ENCODE assay signal across 8 cellular contexts in the genomic region with DNA sequence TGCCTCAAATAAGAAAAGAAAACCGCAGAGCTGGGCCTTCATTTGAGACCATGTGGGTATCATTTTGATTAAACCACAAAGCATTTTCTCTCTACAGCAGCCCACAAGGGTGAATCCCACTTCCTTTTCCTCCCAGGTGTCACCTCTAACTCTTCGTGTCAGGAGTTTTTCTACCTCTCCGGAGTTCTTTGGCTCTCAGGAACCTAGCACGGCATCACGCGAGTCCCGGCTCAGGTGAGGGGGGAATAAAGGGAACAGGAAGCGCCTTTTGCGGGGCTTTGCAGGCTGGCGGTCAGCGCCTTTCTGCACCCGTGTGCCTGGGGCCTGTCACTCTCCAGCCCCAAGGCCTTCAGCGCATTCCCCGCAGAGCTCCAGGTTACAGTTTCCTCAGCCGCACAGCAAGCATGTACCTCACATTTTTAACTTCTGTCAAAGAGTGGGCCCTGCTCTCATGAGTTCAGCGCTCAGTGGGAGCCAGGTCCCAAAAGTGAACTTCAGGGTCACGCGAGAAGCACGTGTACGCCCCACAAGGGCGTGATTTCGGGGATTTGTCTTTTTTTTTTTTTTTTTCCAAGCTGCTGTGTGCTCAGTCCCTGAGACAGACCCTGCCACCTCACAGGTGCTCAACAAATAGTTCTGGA. TPM values are rescaled to one million over a fixed set of nuclear protein-coding genes. Genes with fewer than 3 reads are reported as not detected.
A peak's percentile ranks its signal among the peaks of the same experiment; 100 is the strongest.
DNase-seq lines count a peak whose midpoint lies in the region; ATAC-seq lines count a peak whose summit lies in the region.

No MANE protein-coding gene starts in this region.

- peak; percentile 14 for ATAC-seq in GM19468 (IDR thresholded peaks at IDR 0.05; ENCODE audit: extremely low read depth, unreplicated experiment)

- peak; percentile 27 for DNase-seq in COLO668 (lab: John Stamatoyannopoulos, UW; ENCODE audit: unreplicated experiment)
- DNase-seq in HT1080 (ENCODE audit: low read depth), result peak; percentile 59
- DNase-seq in T-helper 22 cell (ENCODE audit: low read depth), result peak; percentile 56
- DNase-seq in central memory CD4-positive, alpha-beta T cell, result peak; percentile 78
- DNase-seq in left kidney (ENCODE audit: low read depth, low spot score), result peak; percentile 46
- DNase-seq in stimulated activated CD4-positive, alpha-beta T cell treated with anti-CD3 and anti-CD28 coated beads, TNF-alpha, amount 100 ng/mL, for 48 hours (ENCODE audit: low read depth in 3 of 3), result peak; percentile 21 to 43 (median 37)
- DNase-seq in GF-D8 (lab: John Stamatoyannopoulos, UW), result no peak

RNA-seq across cellular contexts. Expression of gene PRPF40B, which starts 0.7 kb away (rescaled TPM):
- total RNA-seq in HT1080 (2014; rRNA removed; shearing (Covaris generic)), result 10.1 and 10.5 TPM in 2 replicates
- 10.7 and 11.8 TPM in 2 replicates for polyA plus RNA-seq in HT1080 (2015; cell fraction: cytosol; rRNA removed)
- polyA plus RNA-seq in HT1080 (2015; cell fraction: nucleus; rRNA removed), result 45.7 and 46.3 TPM in 2 replicates

RNA-seq across cellular contexts. Expression of gene FAM186B, which starts 17.2 kb away (rescaled TPM):
- total RNA-seq in HT1080 (2014; rRNA removed; shearing (Covaris generic)), result 0.17 and 0.64 TPM in 2 replicates
- 0.18 and 0.38 TPM in 2 replicates for polyA plus RNA-seq in HT1080 (2015; cell fraction: cytosol; rRNA removed)
- polyA plus RNA-seq in HT1080 (2015; cell fraction: nucleus; rRNA removed), result 0.13 and 0.43 TPM in 2 replicates

RNA-seq across cellular contexts. Expression of gene MCRS1, which starts 54.7 kb away (rescaled TPM):
- total RNA-seq in HT1080 (2014; rRNA removed; shearing (Covaris generic)), result 99.1 and 106 TPM in 2 replicates
- polyA plus RNA-seq in HT1080 (2015; cell fraction: cytosol; rRNA removed), result 75.3 and 78.0 TPM in 2 replicates
- 98.2 and 105 TPM in 2 replicates for polyA plus RNA-seq in HT1080 (2015; cell fraction: nucleus; rRNA removed)
